ENCODE assay signal across 1 cellular context in the genomic region with DNA sequence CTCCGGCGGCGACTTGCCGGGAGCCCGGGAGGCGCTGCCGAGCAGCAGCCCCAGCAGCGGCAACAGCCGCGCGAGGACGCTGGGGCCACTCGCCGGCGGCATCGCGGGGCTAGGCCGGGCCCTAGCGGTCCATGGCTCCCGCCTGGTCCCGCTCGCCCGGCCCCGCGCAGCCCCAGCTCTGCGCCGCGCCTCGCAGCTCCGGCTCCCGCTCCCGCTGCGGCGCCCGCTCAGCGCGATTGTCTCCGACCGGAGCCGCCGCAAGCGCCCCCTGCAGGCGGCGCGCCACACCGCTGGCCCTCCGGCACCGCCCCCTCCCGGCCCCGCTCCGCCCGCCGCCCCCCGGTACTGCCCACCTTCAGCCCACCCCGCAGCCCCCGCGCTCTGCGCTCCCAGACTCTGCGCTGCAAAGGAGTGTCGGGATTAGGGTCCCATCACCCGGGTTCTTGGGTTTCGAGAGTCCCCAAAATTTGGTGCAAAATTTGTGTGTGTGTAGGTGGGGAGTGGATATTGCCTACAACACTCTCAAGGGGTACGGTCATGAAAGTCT.
TF ChIP-seq lines count a peak whose summit lies in the region.

TSS of gene FAM171A2 (minus strand) at position 241 of the 547 bp plus-strand sequence. CDS start at position 102, 139 bp downstream.

TF ChIP-seq in Ishikawa, 13 proteins besides CTCF, POLR2A, EP300 and RAD21 (continued from another document):
- TF ChIP-seq, protein P1, sequence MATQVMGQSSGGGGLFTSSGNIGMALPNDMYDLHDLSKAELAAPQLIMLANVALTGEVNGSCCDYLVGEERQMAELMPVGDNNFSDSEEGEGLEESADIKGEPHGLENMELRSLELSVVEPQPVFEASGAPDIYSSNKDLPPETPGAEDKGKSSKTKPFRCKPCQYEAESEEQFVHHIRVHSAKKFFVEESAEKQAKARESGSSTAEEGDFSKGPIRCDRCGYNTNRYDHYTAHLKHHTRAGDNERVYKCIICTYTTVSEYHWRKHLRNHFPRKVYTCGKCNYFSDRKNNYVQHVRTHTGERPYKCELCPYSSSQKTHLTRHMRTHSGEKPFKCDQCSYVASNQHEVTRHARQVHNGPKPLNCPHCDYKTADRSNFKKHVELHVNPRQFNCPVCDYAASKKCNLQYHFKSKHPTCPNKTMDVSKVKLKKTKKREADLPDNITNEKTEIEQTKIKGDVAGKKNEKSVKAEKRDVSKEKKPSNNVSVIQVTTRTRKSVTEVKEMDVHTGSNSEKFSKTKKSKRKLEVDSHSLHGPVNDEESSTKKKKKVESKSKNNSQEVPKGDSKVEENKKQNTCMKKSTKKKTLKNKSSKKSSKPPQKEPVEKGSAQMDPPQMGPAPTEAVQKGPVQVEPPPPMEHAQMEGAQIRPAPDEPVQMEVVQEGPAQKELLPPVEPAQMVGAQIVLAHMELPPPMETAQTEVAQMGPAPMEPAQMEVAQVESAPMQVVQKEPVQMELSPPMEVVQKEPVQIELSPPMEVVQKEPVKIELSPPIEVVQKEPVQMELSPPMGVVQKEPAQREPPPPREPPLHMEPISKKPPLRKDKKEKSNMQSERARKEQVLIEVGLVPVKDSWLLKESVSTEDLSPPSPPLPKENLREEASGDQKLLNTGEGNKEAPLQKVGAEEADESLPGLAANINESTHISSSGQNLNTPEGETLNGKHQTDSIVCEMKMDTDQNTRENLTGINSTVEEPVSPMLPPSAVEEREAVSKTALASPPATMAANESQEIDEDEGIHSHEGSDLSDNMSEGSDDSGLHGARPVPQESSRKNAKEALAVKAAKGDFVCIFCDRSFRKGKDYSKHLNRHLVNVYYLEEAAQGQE (IDR thresholded peaks at IDR 0.05; ENCODE audit: low read depth): no peak
- no peak for TF ChIP-seq CEBPB (IDR thresholded peaks at IDR 0.05)
